8 cellular contexts compared by ENCODE assay signal in the genomic region with DNA sequence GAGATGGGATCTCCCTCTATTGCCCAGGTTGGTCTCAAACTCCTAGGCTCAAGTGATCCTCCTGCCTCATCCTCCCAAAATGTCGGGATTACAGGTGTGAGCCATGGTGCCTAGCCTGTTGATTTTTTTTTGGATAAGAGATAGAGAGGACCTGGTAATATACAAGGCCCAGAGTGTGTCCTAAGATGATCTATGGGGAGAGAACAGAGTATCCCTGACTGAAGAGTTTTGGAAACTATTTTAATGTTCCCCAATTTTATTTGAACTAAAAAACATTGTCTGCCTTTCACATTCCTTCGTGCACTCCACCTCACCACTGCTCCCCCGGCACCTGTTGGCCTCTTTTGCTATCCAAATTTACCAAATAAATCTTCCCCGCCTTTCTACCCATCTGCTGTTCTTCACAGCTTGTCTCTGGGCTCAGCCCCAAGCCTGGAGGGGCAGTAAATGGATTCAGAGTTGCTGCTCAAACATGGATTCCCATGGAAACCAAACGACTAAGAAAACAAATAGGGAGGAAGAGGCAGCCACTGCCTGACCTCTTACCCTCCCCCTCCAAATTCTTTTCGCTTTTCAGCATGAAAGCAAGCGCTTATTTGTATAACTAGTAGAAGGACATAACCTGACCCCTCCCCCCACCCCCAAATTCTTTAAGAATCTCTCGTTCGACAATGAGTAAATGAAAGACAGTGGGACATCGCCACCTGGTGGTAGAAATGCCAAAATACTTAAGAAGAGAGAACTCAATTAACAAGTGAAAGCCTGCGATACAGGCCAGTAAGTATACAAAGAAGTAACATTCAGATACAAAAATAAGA. TPM values are rescaled to one million over a fixed set of nuclear protein-coding genes. Genes with fewer than 3 reads are reported as not detected.
A peak's percentile ranks its signal among the peaks of the same experiment; 100 is the strongest.
DNase-seq lines count a peak whose midpoint lies in the region; ATAC-seq, FAIRE-seq and TF ChIP-seq lines count a peak whose summit lies in the region.

No MANE protein-coding gene starts in this region.

- RAD21 ChIA-PET in HCT116 (lab: Charles Lee; ENCODE audit: low non-redundant PET in 1 of 2, low total read pairs in 2 of 2, uncharacterized antibody in 2 of 2, unreplicated experiment in 2 of 2) = no interaction called here

- FAIRE-seq in keratinocyte (lab: Jason Lieb, UNC) = peak; percentile 44

- H4K20me1 ChIP-seq in HCT116 (ENCODE audit: insufficient read depth) (no peaks in the 10 kb centered on the region), keratinocyte (ENCODE audit: control insufficient read depth, extremely low read depth, insufficient read depth, low read length) (no peaks in the 10 kb centered on the region)

- intact Hi-C loops in HCT116 (cut with micrococcal nuclease) = loop anchor here (1.0 to 10.0 kb wide), 2 partner anchors 59 to 542 kb away; no protein-coding TSS in a partner anchor

- H3K4me1 ChIP-seq in HCT116 (ENCODE audit: control insufficient read depth in 1 of 2, insufficient read depth in 2 of 2, low read length in 2 of 2) (peaks cover 5 to 9% of the 10 kb centered on the region in 2 experiments; a peak in 3 of 4 replicates), keratinocyte (ENCODE audit: control insufficient read depth, extremely low read depth, insufficient read depth, low read length) (peaks cover 5% of the 10 kb centered on the region)

- POLR2A ChIA-PET in HCT116 (lab: Charles Lee) = interaction anchor here (1.0 kb wide), 1 partner anchor 59 kb away, joined by 3 read pairs; no protein-coding TSS in a partner anchor

- peak; percentile 93 for DNase-seq in Ammon's horn (ENCODE audit: low spot score)
- peak; percentile 83 for DNase-seq in HCT116 (ENCODE audit: low read depth, low spot score)
- peak; percentile 90 for DNase-seq in NCI-H2227 (lab: John Stamatoyannopoulos, UW; ENCODE audit: unreplicated experiment)
- peak; percentile 34 to 70 (median 44) for DNase-seq in activated CD4-positive, CD25-positive, alpha-beta regulatory T cell (lab: John Stamatoyannopoulos, UW)
- DNase-seq in cerebellar cortex (ENCODE audit: low spot score) = peak; percentile 97
- peak; percentile 26 for DNase-seq in keratinocyte (ENCODE audit: low read depth, low spot score)
- DNase-seq in stimulated activated CD4-positive, alpha-beta T cell treated with anti-CD3 and anti-CD28 coated beads, Interleukin-12 subunit alpha, Interleukin-12 subunit beta, amount 100 ng/mL, for 24 hours (ENCODE audit: low read depth in 2 of 2) = peak; percentile 22 to 69

- TF ChIP-seq CTCF in HCT116 (IDR thresholded peaks at IDR 0.05 in 2 of 3, conservative IDR thresholded peaks at IDR 0.05 in 1 of 3; ENCODE audit: borderline replicate concordance in 1 of 3, insufficient read depth in 1 of 3, low read depth in 2 of 3, low read length in 2 of 3) (peak; percentile 56 to 90 (median 74); a peak in 5 of 6 replicates), keratinocyte (optimal IDR thresholded peaks at IDR 0.05 in 1 of 3, IDR thresholded peaks at IDR 0.05 in 1 of 3, conservative IDR thresholded peaks at IDR 0.05 in 1 of 3; ENCODE audit: extremely low read depth in 1 of 3, insufficient read depth in 2 of 3, low read length in 3 of 3) (peak; percentile 27 to 56 (median 30))

- peak overlapping the region; percentile 99 for H2AFZ ChIP-seq in HCT116 (ENCODE audit: low read depth, low read length, poor library complexity, severe bottlenecking)
- peak overlapping the region; percentile 57 for H2AFZ ChIP-seq in keratinocyte (ENCODE audit: control insufficient read depth, low read length)

- H3K27ac ChIP-seq in HCT116 (ENCODE audit: low read depth, low read length) (no peak overlapping the region), keratinocyte (ENCODE audit: control insufficient read depth, insufficient read depth, low read length) (no peak overlapping the region)

- TF ChIP-seq POLR2A in HCT116 (IDR thresholded peaks at IDR 0.05; ENCODE audit: borderline replicate concordance, extremely low read depth, insufficient read depth, insufficient read length) = no peak

- peak; percentile 87 for ATAC-seq in HCT116
- ATAC-seq in GM19397 (IDR thresholded peaks at IDR 0.05; ENCODE audit: unreplicated experiment) = no peak

- no peak overlapping the region for H3K9ac ChIP-seq in HCT116 (ENCODE audit: low read length)
- no peak overlapping the region for H3K9ac ChIP-seq in keratinocyte (ENCODE audit: control insufficient read depth, extremely low read depth, insufficient read depth, low read length)

- dilution Hi-C loops in keratinocyte (cut with MboI; ENCODE audit: extremely low pct_ligation_motif_present, low sequenced_read_pairs) = loop anchor here (5.0 kb wide), 1 partner anchor 45 kb away; a partner anchor contains a TSS

- no peaks in the 10 kb centered on the region for H3K9me2 ChIP-seq in HCT116 (ENCODE audit: insufficient read depth)

- peak overlapping the region; percentile 10 to 47 for H3K4me3 ChIP-seq in HCT116 (replicated peaks in 1 of 2; ENCODE audit: low read depth in 1 of 2, low read length in 2 of 2)
- peak overlapping the region in 2 of 3 experiments; percentile 38 to 41 for H3K4me3 ChIP-seq in keratinocyte (ENCODE audit: control insufficient read depth in 2 of 3, extremely low read depth in 1 of 3, insufficient read depth in 2 of 3, low read depth in 1 of 3, low read length in 3 of 3)

- H3K4me2 ChIP-seq in HCT116 (ENCODE audit: low read length) = peak overlapping the region; percentile 71
- peak overlapping the region; percentile 72 for H3K4me2 ChIP-seq in keratinocyte (ENCODE audit: control insufficient read depth, extremely low read depth, insufficient read depth, low read depth, low read length)

- peak; percentile 77 for TF ChIP-seq RAD21 in HCT116 (IDR thresholded peaks at IDR 0.05; ENCODE audit: low read depth)

- H3K36me3 ChIP-seq in HCT116 (ENCODE audit: control insufficient read depth in 1 of 2, insufficient read depth in 2 of 2, low read length in 2 of 2) = no peaks in the 10 kb centered on the region
- H3K36me3 ChIP-seq in keratinocyte (ENCODE audit: control insufficient read depth in 2 of 2, extremely low read depth in 1 of 2, insufficient read depth in 2 of 2, low read length in 2 of 2) = no peaks in the 10 kb centered on the region

- CTCF ChIA-PET in HCT116 (lab: Charles Lee) = interaction anchor here (0.6 to 3.8 kb wide), 6 partner anchors 11 to 543 kb away, joined by 3 to 36 read pairs (median 4); a partner anchor contains a TSS

- H3K79me2 ChIP-seq in HCT116 (ENCODE audit: insufficient read depth, low read length) = no peaks in the 10 kb centered on the region
- H3K79me2 ChIP-seq in keratinocyte (ENCODE audit: control insufficient read depth, insufficient read depth, low read length) = no peaks in the 10 kb centered on the region

- H3K9me1 ChIP-seq in keratinocyte (ENCODE audit: control insufficient read depth, extremely low read depth, insufficient read depth, low read length) = no peaks in the 10 kb centered on the region

- H3K9me3 ChIP-seq in HCT116 (ENCODE audit: control insufficient read depth in 1 of 2, insufficient read depth in 1 of 2, low read depth in 1 of 2, low read length in 2 of 2) (no peaks in the 10 kb centered on the region), keratinocyte (ENCODE audit: control insufficient read depth, low read depth, low read length) (no peaks in the 10 kb centered on the region)

- no TSS peak for BruUV-seq in HCT116 (replicated peaks; lab: Mats Ljungman, UMichigan)

- no peaks in the 10 kb centered on the region for H3K27me3 ChIP-seq in HCT116 (ENCODE audit: insufficient read depth, low read length)
- no peaks in the 10 kb centered on the region for H3K27me3 ChIP-seq in keratinocyte (ENCODE audit: control insufficient read depth, extremely low read depth, insufficient read depth, low read length)

RNA-seq across cellular contexts. Expression of a gene that starts 22.6 kb away (rescaled TPM):
- total RNA-seq in HCT116 (2021; ENCODE audit: unreplicated experiment) = not detected
- not detected in 2 replicates for polyA plus RNA-seq in HCT116 (2012)
- not detected in 3 replicates for polyA plus RNA-seq in keratinocyte
- polyA plus RNA-seq in keratinocyte (2011; ENCODE audit: low read depth) = not detected
- polyA plus RNA-seq in keratinocyte (2011; cell fraction: cytosol; rRNA removed) = not detected in 2 replicates
- polyA plus RNA-seq in keratinocyte (2011; cell fraction: nucleus; rRNA removed) = not detected in 2 replicates
- not detected in 2 replicates for polyA plus RNA-seq in keratinocyte (2012; ENCODE audit: low replicate concordance)
- polyA minus RNA-seq in keratinocyte = not detected in 3 replicates
- not detected for polyA minus RNA-seq in keratinocyte (2011; cell fraction: cytosol; rRNA and poly(A)+ RNA removed)
- not detected in 2 replicates for polyA minus RNA-seq in keratinocyte (2011; cell fraction: nucleus; rRNA and poly(A)+ RNA removed)

RNA-seq across cellular contexts. Expression of a gene that starts 31.1 kb away (rescaled TPM):
- total RNA-seq in HCT116 (2021; ENCODE audit: unreplicated experiment) = 0.47 TPM
- polyA plus RNA-seq in HCT116 (2012) = not detected in 2 replicates
- polyA plus RNA-seq in keratinocyte = 0.44 to 0.84 TPM (median 0.64 TPM) in 3 replicates
- polyA plus RNA-seq in keratinocyte (2011; ENCODE audit: low read depth) = 0.16 TPM
- polyA plus RNA-seq in keratinocyte (2011; cell fraction: cytosol; rRNA removed) = 0.57 and 0.63 TPM in 2 replicates
- polyA plus RNA-seq in keratinocyte (2011; cell fraction: nucleus; rRNA removed) = 0.55 and 0.68 TPM in 2 replicates
- polyA plus RNA-seq in keratinocyte (2012; ENCODE audit: low replicate concordance) = 0.39 and 1.0 TPM in 2 replicates
- 0.73 to 3.1 TPM (median 0.90 TPM) in 3 replicates for polyA minus RNA-seq in keratinocyte
- polyA minus RNA-seq in keratinocyte (2011; cell fraction: cytosol; rRNA and poly(A)+ RNA removed) = not detected
- polyA minus RNA-seq in keratinocyte (2011; cell fraction: nucleus; rRNA and poly(A)+ RNA removed) = 0.54 and 0.63 TPM in 2 replicates

RNA-seq across cellular contexts. Expression of a gene that starts 46.2 kb away (rescaled TPM):
- 62.3 TPM for total RNA-seq in HCT116 (2021; ENCODE audit: unreplicated experiment)
- polyA plus RNA-seq in HCT116 (2012) = 41.6 and 48.0 TPM in 2 replicates
- 66.5 to 99.7 TPM (median 96.0 TPM) in 3 replicates for polyA plus RNA-seq in keratinocyte
- 29.0 TPM for polyA plus RNA-seq in keratinocyte (2011; ENCODE audit: low read depth)
- polyA plus RNA-seq in keratinocyte (2011; cell fraction: cytosol; rRNA removed) = 36.0 and 50.9 TPM in 2 replicates
- polyA plus RNA-seq in keratinocyte (2011; cell fraction: nucleus; rRNA removed) = 318 and 323 TPM in 2 replicates
- 32.2 and 37.4 TPM in 2 replicates for polyA plus RNA-seq in keratinocyte (2012; ENCODE audit: low replicate concordance)
- 68.6 to 78.2 TPM (median 74.2 TPM) in 3 replicates for polyA minus RNA-seq in keratinocyte
- 33.8 TPM for polyA minus RNA-seq in keratinocyte (2011; cell fraction: cytosol; rRNA and poly(A)+ RNA removed)
- 33.7 and 50.9 TPM in 2 replicates for polyA minus RNA-seq in keratinocyte (2011; cell fraction: nucleus; rRNA and poly(A)+ RNA removed)

Comparison
In these comparisons a context has a peak if more than half of its experiments do, and no peak if none do; other contexts are left out.
1. DNase-seq: peak in every context shown above with its lines; median percentile 97 in cerebellar cortex; 93 in Ammon's horn; 90 in NCI-H2227; 83 in HCT116; 46 in stimulated activated CD4-positive, alpha-beta T cell treated with anti-CD3 and anti-CD28 coated beads, Interleukin-12 subunit alpha, Interleukin-12 subunit beta, amount 100 ng/mL, for 24 hours; 44 in activated CD4-positive, CD25-positive, alpha-beta regulatory T cell; 26 in keratinocyte.